29 cellular contexts compared by ENCODE assay signal in genomic region chr13:26743971-26744370, GRCh38. TPM values are rescaled to one million over a fixed set of nuclear protein-coding genes. Genes with fewer than 3 reads are reported as not detected.
"Had no signal": no experiment of that assay in that cellular context is flagged by ENCODE, and none has a peak within 500 bp of the region (broad histone marks: within the 10 kb centered on the region; RNA-seq: fewer than 3 reads in every experiment).

No MANE protein-coding gene starts in this region.

- H3K9me3 ChIP-seq: right lobe of liver had no signal

- ATAC-seq: activated T-cell treated with anti-CD3 and anti-CD28 coated beads, Interleukin-2, amount 50 U/mL, for 72 hours; effector memory CD8-positive, alpha-beta T cell; esophagus mucosa; left ventricle myocardium superior; natural killer cell treated with Interleukin-12 subunit alpha and Interleukin-12 subunit beta and Interleukin-15 and Interleukin-18, amount 100 ng/mL, for 72 hours; right lobe of liver; stimulated activated naive CD8-positive, alpha-beta T cell treated with anti-CD3 and anti-CD28 coated beads, Interleukin-15, amount 100 ng/mL, for 72 hours had no signal

- H3K4me1 ChIP-seq: breast epithelium, right lobe of liver, suprapubic skin, tibial nerve had no signal

- H3K27ac ChIP-seq: breast epithelium, dorsolateral prefrontal cortex, hepatocyte, right lobe of liver, skin epidermis, suprapubic skin, tibial nerve had no signal

- H3K27me3 ChIP-seq: right lobe of liver had no signal

- H3K36me3 ChIP-seq: breast epithelium, right lobe of liver, suprapubic skin, tibial nerve had no signal

- H3K4me2 ChIP-seq: hepatocyte had no signal

- FAIRE-seq: colon, endothelial cell of umbilical vein, frontal cortex, islet of Langerhans had no signal

- DNase-seq: activated CD4-positive, alpha-beta memory T cell treated with anti-CD3 and anti-CD28 coated beads, Interleukin-2, amount 10 ng/mL, durations not matched to agents 7 days and 5 days; activated CD4-positive, alpha-beta T cell treated with anti-CD3 and anti-CD28 coated beads, Interleukin-2, amount 10 ng/mL, durations not matched to agents 24 days and 14 days; activated CD4-positive, CD25-positive, alpha-beta regulatory T cell; activated effector memory CD4-positive, alpha-beta T cell treated with Interleukin-2 at 50 U/mL for 16 hours; activated naive CD4-positive, alpha-beta T cell treated with anti-CD3 and anti-CD28 coated beads for 36 hours; activated naive CD8-positive, alpha-beta T cell treated with anti-CD3 and anti-CD28 coated beads, Interleukin-2, amount 10 ng/mL, durations not matched to agents 7 days and 5 days; activated T-cell treated with anti-CD3 and anti-CD28 coated beads, Interleukin-2, amount 50 U/mL, for 72 hours; amniotic stem cell; dorsolateral prefrontal cortex; effector memory CD8-positive, alpha-beta T cell; glutamatergic neuron; left ventricle myocardium superior; nucleus accumbens; right lobe of liver; stimulated activated CD4-positive, alpha-beta T cell treated with anti-CD3 and anti-CD28 coated beads, Interleukin-1b, Interleukin-23, amount 100 ng/mL, for 48 hours; stimulated activated naive CD8-positive, alpha-beta T cell treated with anti-CD3 and anti-CD28 coated beads, Interleukin-15, amount 100 ng/mL, for 72 hours; T1000 had no signal

- H3K79me2 ChIP-seq: hepatocyte had no signal

- H2AFZ ChIP-seq: hepatocyte had no signal

- H3K4me3 ChIP-seq: breast epithelium, dorsolateral prefrontal cortex, hepatocyte, right lobe of liver, skin epidermis, suprapubic skin, tibial nerve had no signal

RNA-seq across cellular contexts. Expression of gene GPR12, which starts 16.6 kb away (rescaled TPM):
- total RNA-seq: activated CD4-positive, alpha-beta memory T cell treated with anti-CD3 and anti-CD28 coated beads, Interleukin-2, amount 10 ng/mL, durations not matched to agents 7 days and 5 days; activated CD4-positive, alpha-beta T cell treated with anti-CD3 and anti-CD28 coated beads, Interleukin-2, amount 10 ng/mL, durations not matched to agents 24 days and 14 days; activated naive CD4-positive, alpha-beta T cell treated with anti-CD3 and anti-CD28 coated beads for 36 hours; activated naive CD8-positive, alpha-beta T cell treated with anti-CD3 and anti-CD28 coated beads, Interleukin-2, amount 10 ng/mL, durations not matched to agents 7 days and 5 days; activated T-cell treated with anti-CD3 and anti-CD28 coated beads, Interleukin-2, amount 50 U/mL, for 72 hours; endothelial cell of umbilical vein; hepatocyte; natural killer cell treated with Interleukin-12 subunit alpha and Interleukin-12 subunit beta and Interleukin-15 and Interleukin-18, amount 100 ng/mL, for 72 hours; right lobe of liver; urinary bladder had no signal
- polyA plus RNA-seq: endothelial cell of umbilical vein, hepatocyte, urinary bladder had no signal
